Comparison of ENCODE assay signal across 6 cellular contexts in genomic region chr19:18540200-18540599, GRCh38. TPM values are rescaled to one million over a fixed set of nuclear protein-coding genes. Genes with fewer than 3 reads are reported as not detected.
A peak's percentile ranks its signal among the peaks of the same experiment; 100 is the strongest.
DNase-seq lines count a peak whose midpoint lies in the region; ATAC-seq and TF ChIP-seq lines count a peak whose summit lies in the region.
"Not testable (repeated sequence)": the region's sequence is repeated elsewhere in the genome, so short reads cannot be mapped to it uniquely, and the experiment has no call there.

No MANE protein-coding gene starts in this region.

- H3K27ac Mint-ChIP-seq in CD4-positive, CD25-positive, alpha-beta regulatory T cell; nephron: not testable (repeated sequence)
- H3K27ac Mint-ChIP-seq in activated T-cell treated with anti-CD3 and anti-CD28 coated beads, Interleukin-2, amount 50 U/mL, for 24 hours: peak overlapping the region; percentile 47
- H3K27ac Mint-ChIP-seq in effector memory CD8-positive, alpha-beta T cell: peak overlapping the region; percentile 32 to 46
- peak overlapping the region; percentile 32 for H3K27ac Mint-ChIP-seq in stimulated activated effector memory CD8-positive, alpha-beta T cell treated with anti-CD3 and anti-CD28 coated beads, Interleukin-12 subunit alpha, Interleukin-12 subunit beta, amount 100 ng/mL, for 72 hours

- H3K36me3 Mint-ChIP-seq in CD4-positive, CD25-positive, alpha-beta regulatory T cell: not testable (repeated sequence)
- peaks cover 66% of the 10 kb centered on the region for H3K36me3 Mint-ChIP-seq in activated T-cell treated with anti-CD3 and anti-CD28 coated beads, Interleukin-2, amount 50 U/mL, for 24 hours (ENCODE audit: low read depth)
- peaks cover 38% of the 10 kb centered on the region for H3K36me3 Mint-ChIP-seq in effector memory CD8-positive, alpha-beta T cell (ENCODE audit: insufficient read depth)
- H3K36me3 Mint-ChIP-seq in nephron (ENCODE audit: low read depth): peaks cover 38% of the 10 kb centered on the region
- peaks cover 93% of the 10 kb centered on the region for H3K36me3 Mint-ChIP-seq in stimulated activated effector memory CD8-positive, alpha-beta T cell treated with anti-CD3 and anti-CD28 coated beads, Interleukin-12 subunit alpha, Interleukin-12 subunit beta, amount 100 ng/mL, for 72 hours

- H3K4me3 Mint-ChIP-seq in CD4-positive, CD25-positive, alpha-beta regulatory T cell: peak overlapping the region in 2 of 4 donors; percentile 35 to 86
- H3K4me3 Mint-ChIP-seq in activated T-cell treated with anti-CD3 and anti-CD28 coated beads, Interleukin-2, amount 50 U/mL, for 24 hours; effector memory CD8-positive, alpha-beta T cell; stimulated activated effector memory CD8-positive, alpha-beta T cell treated with anti-CD3 and anti-CD28 coated beads, Interleukin-12 subunit alpha, Interleukin-12 subunit beta, amount 100 ng/mL, for 72 hours: not testable (repeated sequence)
- peak overlapping the region in 2 of 3 experiments; percentile 10 to 59 for H3K4me3 Mint-ChIP-seq in nephron

- H3K4me1 Mint-ChIP-seq in CD4-positive, CD25-positive, alpha-beta regulatory T cell: peaks cover 0 to 38% (median 19%) of the 10 kb centered on the region in 4 donors
- peaks cover 27% of the 10 kb centered on the region for H3K4me1 Mint-ChIP-seq in activated T-cell treated with anti-CD3 and anti-CD28 coated beads, Interleukin-2, amount 50 U/mL, for 24 hours (ENCODE audit: low read depth)
- H3K4me1 Mint-ChIP-seq in effector memory CD8-positive, alpha-beta T cell (ENCODE audit: low read depth in 2 of 2): peaks cover 18 to 25% of the 10 kb centered on the region in 2 donors
- not testable (repeated sequence) for H3K4me1 Mint-ChIP-seq in nephron
- peaks cover 32% of the 10 kb centered on the region for H3K4me1 Mint-ChIP-seq in stimulated activated effector memory CD8-positive, alpha-beta T cell treated with anti-CD3 and anti-CD28 coated beads, Interleukin-12 subunit alpha, Interleukin-12 subunit beta, amount 100 ng/mL, for 72 hours

- not testable (repeated sequence) for H3K9me3 Mint-ChIP-seq in CD4-positive, CD25-positive, alpha-beta regulatory T cell; activated T-cell treated with anti-CD3 and anti-CD28 coated beads, Interleukin-2, amount 50 U/mL, for 24 hours; effector memory CD8-positive, alpha-beta T cell; nephron; stimulated activated effector memory CD8-positive, alpha-beta T cell treated with anti-CD3 and anti-CD28 coated beads, Interleukin-12 subunit alpha, Interleukin-12 subunit beta, amount 100 ng/mL, for 72 hours

- TF ChIP-seq CTCF in VCaP (conservative IDR thresholded peaks at IDR 0.05); nephron (IDR thresholded peaks at IDR 0.05; ENCODE audit: unreplicated experiment in 3 of 3): not testable (repeated sequence)

- H3K27me3 ChIP-seq in CD4-positive, CD25-positive, alpha-beta regulatory T cell (ENCODE audit: control insufficient read depth, insufficient read depth, low read length): not testable (repeated sequence)

- ATAC-seq in CD4-positive, CD25-positive, alpha-beta regulatory T cell (ENCODE audit: low read depth in 2 of 2); effector memory CD8-positive, alpha-beta T cell (replicated peaks); stimulated activated effector memory CD8-positive, alpha-beta T cell treated with anti-CD3 and anti-CD28 coated beads, Interleukin-12 subunit alpha, Interleukin-12 subunit beta, amount 100 ng/mL, for 72 hours: not testable (repeated sequence)

- peaks cover 18% of the 10 kb centered on the region for H3K4me1 ChIP-seq in CD4-positive, CD25-positive, alpha-beta regulatory T cell (ENCODE audit: control insufficient read depth, insufficient read depth, low read length, poor library complexity, severe bottlenecking)

- H3K27ac ChIP-seq in CD4-positive, CD25-positive, alpha-beta regulatory T cell (ENCODE audit: insufficient read depth, low read length, poor library complexity, severe bottlenecking): peak overlapping the region; percentile 5
- H3K27ac ChIP-seq in VCaP: peak overlapping the region; percentile 24; the same call in 1 of the 2 replicates

- not testable (repeated sequence) for DNase-seq in CD4-positive, CD25-positive, alpha-beta regulatory T cell; activated T-cell treated with anti-CD3 and anti-CD28 coated beads, Interleukin-2, amount 50 U/mL, for 24 hours; effector memory CD8-positive, alpha-beta T cell; stimulated activated effector memory CD8-positive, alpha-beta T cell treated with anti-CD3 and anti-CD28 coated beads, Interleukin-12 subunit alpha, Interleukin-12 subunit beta, amount 100 ng/mL, for 72 hours (ENCODE audit: low spot score in 2 of 2)

- H3K9me3 ChIP-seq in CD4-positive, CD25-positive, alpha-beta regulatory T cell (ENCODE audit: control insufficient read depth in 2 of 2, low read length in 2 of 2): not testable (repeated sequence)

- H3K4me3 ChIP-seq in CD4-positive, CD25-positive, alpha-beta regulatory T cell (ENCODE audit: low read depth, low read length): not testable (repeated sequence)

- peaks cover 42% of the 10 kb centered on the region for H3K36me3 ChIP-seq in CD4-positive, CD25-positive, alpha-beta regulatory T cell (ENCODE audit: control insufficient read depth, insufficient read depth, low read length)

- H3K27me3 Mint-ChIP-seq in CD4-positive, CD25-positive, alpha-beta regulatory T cell; activated T-cell treated with anti-CD3 and anti-CD28 coated beads, Interleukin-2, amount 50 U/mL, for 24 hours; effector memory CD8-positive, alpha-beta T cell; nephron (ENCODE audit: low read depth): not testable (repeated sequence)

RNA-seq across cellular contexts. Expression of gene FKBP8, which starts 3.2 kb away (rescaled TPM):
- 186 TPM for total RNA-seq in CD4-positive, CD25-positive, alpha-beta regulatory T cell
- polyA plus RNA-seq in CD4-positive, CD25-positive, alpha-beta regulatory T cell: 100 to 1,000 TPM; 106 to 118 (median 117) TPM

RNA-seq across cellular contexts. Expression of gene KXD1, which starts 17.5 kb away (rescaled TPM):
- total RNA-seq in CD4-positive, CD25-positive, alpha-beta regulatory T cell: 90.6 TPM
- 10 to 100 TPM; 65.3 to 99.1 (median 89.9) TPM for polyA plus RNA-seq in CD4-positive, CD25-positive, alpha-beta regulatory T cell

RNA-seq across cellular contexts. Expression of gene ELL, which starts 18.3 kb away (rescaled TPM):
- 53.6 TPM for total RNA-seq in CD4-positive, CD25-positive, alpha-beta regulatory T cell
- 10 to 100 TPM in 1 of 4 donors, 1 to 10 TPM in 3; 7.7 to 11.8 (median 9.7) TPM for polyA plus RNA-seq in CD4-positive, CD25-positive, alpha-beta regulatory T cell

RNA-seq across cellular contexts. Expression of gene UBA52, which starts 31.5 kb away (rescaled TPM):
- total RNA-seq in CD4-positive, CD25-positive, alpha-beta regulatory T cell: 1,556 TPM
- polyA plus RNA-seq in CD4-positive, CD25-positive, alpha-beta regulatory T cell: 1,000 to 10,000 TPM; 1,213 to 1,759 (median 1,573) TPM

RNA-seq across cellular contexts. Expression of gene REX1BD, which starts 48.4 kb away (rescaled TPM):
- 87.4 TPM for total RNA-seq in CD4-positive, CD25-positive, alpha-beta regulatory T cell
- 100 to 1,000 TPM; 139 to 163 (median 148) TPM for polyA plus RNA-seq in CD4-positive, CD25-positive, alpha-beta regulatory T cell
